20 cellular contexts compared by ENCODE assay signal in the genomic region with DNA sequence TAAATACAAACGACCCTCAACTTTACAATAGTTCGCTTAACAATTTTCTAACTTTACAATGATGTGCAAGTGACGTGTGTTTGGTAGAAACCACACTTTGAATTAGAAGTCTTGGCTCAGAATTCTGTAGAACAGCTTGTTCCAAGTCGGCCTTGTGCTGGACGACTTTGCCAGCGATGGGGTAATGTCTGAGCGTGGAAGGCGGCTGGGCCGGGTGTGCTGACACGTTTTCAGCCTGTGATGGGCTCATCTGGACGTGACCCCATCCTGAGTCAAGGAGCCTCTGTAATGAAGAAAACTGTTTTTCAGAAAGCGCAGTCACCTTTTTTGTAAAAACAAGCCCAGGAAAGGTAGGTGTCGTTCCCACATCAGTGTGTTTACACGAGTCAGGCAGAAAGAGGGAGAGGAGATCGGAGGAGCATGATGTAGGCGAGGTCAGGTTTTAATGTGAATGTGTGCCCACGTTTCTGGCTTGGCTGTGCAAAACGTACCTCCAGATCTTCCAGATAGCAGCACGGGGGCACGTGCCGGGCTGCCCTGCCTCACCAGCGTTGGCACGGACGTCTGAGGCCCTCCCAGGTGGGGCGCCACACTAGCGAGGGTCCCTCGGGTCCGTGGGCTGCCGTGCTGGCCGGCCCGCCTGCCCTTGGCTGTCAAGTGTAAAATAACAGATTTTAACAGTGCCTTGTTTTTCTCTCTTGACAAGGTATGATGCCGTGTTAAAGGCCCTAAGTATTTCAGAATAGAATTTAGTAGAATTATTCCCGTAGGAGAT.
"Had no signal": no experiment of that assay in that cellular context is flagged by ENCODE, and none has a peak within 500 bp of the region (broad histone marks: within the 10 kb centered on the region; RNA-seq: fewer than 3 reads in every experiment).

No MANE protein-coding gene starts in this region.

- H3K27ac Mint-ChIP-seq: activated T-helper 1 cell treated with anti-CD3 and anti-CD28 coated beads, Interleukin-12 subunit alpha, Interleukin-12 subunit beta, Interleukin-2, Interleukin-4 antibody, amounts not matched to agents 30 ng/mL and 10 ng/mL and 1 ng/mL, durations not matched to agents 14 hours and 24 hours and 36 hours; natural killer cell; stimulated activated naive CD8-positive, alpha-beta T cell treated with anti-CD3 and anti-CD28 coated beads, Interleukin-15, Interleukin-2, amounts not matched to agents 100 ng/mL and 50 ng/mL, for 24 hours; T-cell had no signal

- H3K4me3 ChIP-seq: suprapubic skin, transverse colon, vagina had no signal

- H3K4me1 Mint-ChIP-seq: T-cell had no signal

- H3K4me3 Mint-ChIP-seq: activated T-helper 1 cell treated with anti-CD3 and anti-CD28 coated beads, Interleukin-12 subunit alpha, Interleukin-12 subunit beta, Interleukin-2, Interleukin-4 antibody, amounts not matched to agents 30 ng/mL and 10 ng/mL and 1 ng/mL, durations not matched to agents 14 hours and 24 hours and 36 hours; natural killer cell; stimulated activated naive CD8-positive, alpha-beta T cell treated with anti-CD3 and anti-CD28 coated beads, Interleukin-15, Interleukin-2, amounts not matched to agents 100 ng/mL and 50 ng/mL, for 24 hours had no signal

- H3K4me1 ChIP-seq: parathyroid adenoma, suprapubic skin, transverse colon, vagina had no signal

- ATAC-seq: natural killer cell, sciatic nerve, T-cell had no signal

- H3K9me3 ChIP-seq: SK-N-SH, vagina had no signal

- H3K9me3 Mint-ChIP-seq: natural killer cell had no signal

- DNase-seq: activated gamma-delta T cell treated with Interleukin-2 at 50 U/mL for 16 hours; dermis blood vessel endothelial cell; effector memory CD4-positive, alpha-beta T cell; glutamatergic neuron; hippocampal formation; mesendoderm; natural killer cell; SK-N-SH; stimulated activated CD4-positive, alpha-beta T cell treated with anti-CD3 and anti-CD28 coated beads, Interleukin-12 subunit alpha, Interleukin-12 subunit beta, amount 100 ng/mL, for 4 hours; stimulated activated CD4-positive, alpha-beta T cell treated with anti-CD3 and anti-CD28 coated beads, Interleukin-1b, Interleukin-23, amount 100 ng/mL, for 48 hours; stimulated activated CD8-positive, alpha-beta memory T cell treated with anti-CD3 and anti-CD28 coated beads, Interleukin-4, amount 100 ng/mL, for 48 hours; T-cell; T-helper 9 cell; transverse colon had no signal

- H3K27me3 Mint-ChIP-seq: stimulated activated naive CD8-positive, alpha-beta T cell treated with anti-CD3 and anti-CD28 coated beads, Interleukin-15, Interleukin-2, amounts not matched to agents 100 ng/mL and 50 ng/mL, for 24 hours; T-cell had no signal

- H3K27me3 ChIP-seq: suprapubic skin, transverse colon, vagina had no signal

- H3K27ac ChIP-seq: parathyroid adenoma, suprapubic skin, transverse colon, vagina had no signal

- H3K9ac ChIP-seq: parathyroid adenoma, SK-N-SH had no signal
